In genomic region chr1:21022279-21023040, GRCh38 we compare ENCODE assay signal across 8 cellular contexts.
DNase-seq lines count a peak whose midpoint lies in the region; ATAC-seq and TF ChIP-seq lines count a peak whose summit lies in the region.

No MANE protein-coding gene starts in this region.

- TF ChIP-seq CTCF in endodermal cell (conservative IDR thresholded peaks at IDR 0.05), result no peak
- TF ChIP-seq CTCF in mucosa of descending colon (IDR thresholded peaks at IDR 0.05), result no peak

- H3K27ac Mint-ChIP-seq in T-helper 2 cell treated with Interferon-gamma antibody and Interleukin-4, amounts not matched to agents 5 μg/mL and 100 μg/mL, for 36 hours, result peak overlapping the region; percentile 90
- peak overlapping the region; percentile 68 for H3K27ac Mint-ChIP-seq in endodermal cell

- H3K36me3 Mint-ChIP-seq in T-helper 2 cell treated with Interferon-gamma antibody and Interleukin-4, amounts not matched to agents 5 μg/mL and 100 μg/mL, for 36 hours (ENCODE audit: low read depth), result peaks cover 14% of the 10 kb centered on the region
- peaks cover 33% of the 10 kb centered on the region for H3K36me3 Mint-ChIP-seq in endodermal cell (ENCODE audit: low read depth)

- 94 to 96% methylated on average over 6 of the region's 6 CpGs for whole genome bisulfite sequencing in endodermal cell (ENCODE audit: insufficient coverage in 1 of 2, insufficient read length in 1 of 2), 2 experiments
- WGBS in urinary bladder, result 33% methylated on average over 6 of the region's 6 CpGs

- intact Hi-C loops in mucosa of descending colon (cut with DNase I, micrococcal nuclease), result no loop called here

- H3K4me3 ChIP-seq in endodermal cell (ENCODE audit: low read length) (peak overlapping the region; percentile 32), mucosa of descending colon (no peak overlapping the region), urinary bladder (ENCODE audit: low read depth, low read length) (no peak overlapping the region)

- no peaks in the 10 kb centered on the region for H3K27me3 Mint-ChIP-seq in T-helper 2 cell treated with Interferon-gamma antibody and Interleukin-4, amounts not matched to agents 5 μg/mL and 100 μg/mL, for 36 hours (ENCODE audit: low read depth)
- no peaks in the 10 kb centered on the region for H3K27me3 Mint-ChIP-seq in endodermal cell (ENCODE audit: insufficient read depth)

- peaks cover 13% of the 10 kb centered on the region for H3K4me1 Mint-ChIP-seq in T-helper 2 cell treated with Interferon-gamma antibody and Interleukin-4, amounts not matched to agents 5 μg/mL and 100 μg/mL, for 36 hours (ENCODE audit: low read depth)
- peaks cover 18% of the 10 kb centered on the region for H3K4me1 Mint-ChIP-seq in endodermal cell

- ATAC-seq in GM18505 (IDR thresholded peaks at IDR 0.05; ENCODE audit: unreplicated experiment) (peak; percentile 90), HG02981 (IDR thresholded peaks at IDR 0.05; ENCODE audit: unreplicated experiment) (peak; percentile 87), mucosa of descending colon (peak; percentile 100)

- peaks cover 23% of the 10 kb centered on the region for H3K36me3 ChIP-seq in endodermal cell (ENCODE audit: control insufficient read depth, insufficient read depth, low read length)
- no peaks in the 10 kb centered on the region for H3K36me3 ChIP-seq in mucosa of descending colon (ENCODE audit: low read depth)
- H3K36me3 ChIP-seq in urinary bladder (ENCODE audit: insufficient read depth), result no peaks in the 10 kb centered on the region

- no peak overlapping the region for H3K9ac ChIP-seq in endodermal cell (ENCODE audit: extremely low read depth, low read length, poor library complexity, severe bottlenecking)

- H3K27me3 ChIP-seq in endodermal cell (ENCODE audit: control insufficient read depth, insufficient read depth, low read length, poor library complexity, severe bottlenecking), result no peaks in the 10 kb centered on the region

- no peak overlapping the region for H3K27ac ChIP-seq in endodermal cell (ENCODE audit: low read depth, low read length)
- H3K27ac ChIP-seq in urinary bladder (ENCODE audit: low read depth), result peak overlapping the region; percentile 80

- peak overlapping the region; percentile 71 for H3K4me3 Mint-ChIP-seq in T-helper 2 cell treated with Interferon-gamma antibody and Interleukin-4, amounts not matched to agents 5 μg/mL and 100 μg/mL, for 36 hours
- no peak overlapping the region for H3K4me3 Mint-ChIP-seq in endodermal cell

- H3K4me1 ChIP-seq in endodermal cell (ENCODE audit: control insufficient read depth, insufficient read depth, low read length) (no peaks in the 10 kb centered on the region), mucosa of descending colon (ENCODE audit: low read depth) (peaks cover 16% of the 10 kb centered on the region), urinary bladder (ENCODE audit: insufficient read depth) (peaks cover 1% of the 10 kb centered on the region)

- no peaks in the 10 kb centered on the region for H3K9me3 Mint-ChIP-seq in T-helper 2 cell treated with Interferon-gamma antibody and Interleukin-4, amounts not matched to agents 5 μg/mL and 100 μg/mL, for 36 hours
- peaks cover 11% of the 10 kb centered on the region for H3K9me3 Mint-ChIP-seq in endodermal cell

- TF ChIP-seq POLR2A in GM18505 (IDR thresholded peaks at IDR 0.05; ENCODE audit: borderline replicate concordance, extremely low read depth, insufficient read depth, insufficient read length), result no peak

- DNase-seq in AG20443 (ENCODE audit: low spot score) (peak; percentile 82), NCI-H1694 (lab: John Stamatoyannopoulos, UW) (peak; percentile 39), endodermal cell (no peak), mucosa of descending colon (peak in 1 of 3 donors; percentile 81)
- DNase-seq in T-helper 2 cell treated with Interferon-gamma antibody and Interleukin-4, amounts not matched to agents 5 μg/mL and 100 μg/mL, for 36 hours (ENCODE audit: low spot score), result peak; percentile 43

- H3K9me3 ChIP-seq in endodermal cell (ENCODE audit: control insufficient read depth, low read length) (peaks cover 12% of the 10 kb centered on the region), mucosa of descending colon (no peaks in the 10 kb centered on the region)
